Comparison of ENCODE assay signal across 8 cellular contexts in the genomic region with DNA sequence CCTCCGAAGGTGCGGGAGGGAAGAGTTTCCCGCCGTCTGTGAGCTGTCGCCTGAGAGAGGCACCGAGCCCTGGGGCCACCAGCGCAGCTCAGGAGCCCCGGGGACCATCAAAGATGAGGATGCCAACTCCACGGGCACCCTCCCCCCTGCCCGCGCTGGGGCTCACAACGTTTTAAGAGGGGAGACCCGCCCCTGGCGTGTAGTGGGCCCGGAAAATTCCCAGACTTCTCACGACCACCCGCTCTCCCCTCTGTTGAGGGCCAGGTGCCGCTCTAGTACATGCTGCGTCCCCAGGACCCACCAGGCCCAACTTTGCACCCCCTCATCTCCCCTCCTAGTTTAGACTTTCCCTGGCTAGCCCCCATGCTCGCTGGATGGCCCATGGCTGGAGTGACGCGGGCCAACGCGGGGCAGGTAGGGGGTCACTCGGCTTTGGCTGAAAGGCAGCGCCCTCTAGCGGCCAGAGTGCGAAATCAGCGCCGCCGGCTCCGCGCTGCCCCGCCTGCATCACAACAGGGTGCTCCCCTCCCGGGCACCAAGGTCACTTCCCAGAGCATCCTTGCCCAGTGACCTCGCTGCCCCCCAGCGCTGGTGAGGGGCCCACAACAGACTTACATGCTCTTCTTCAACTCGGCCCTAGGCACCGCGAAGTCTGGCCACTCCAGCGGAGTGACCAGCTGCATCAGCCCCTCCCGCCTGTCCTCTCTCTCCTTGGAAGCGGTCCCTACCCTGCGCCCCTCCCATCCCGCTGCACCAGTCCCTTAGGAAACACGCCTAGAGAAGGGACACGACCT. TPM values are rescaled to one million over a fixed set of nuclear protein-coding genes. Genes with fewer than 3 reads are reported as not detected.
DNase-seq lines count a peak whose midpoint lies in the region; ATAC-seq and TF ChIP-seq lines count a peak whose summit lies in the region.

No MANE protein-coding gene starts in this region.

- intact Hi-C loops in MCF 10A (cut with micrococcal nuclease) = loop anchor here (5.0 kb wide), 2 partner anchors 101 to 129 kb away; partner anchors contain the start of genes POLR3C and RNF115

- peak overlapping the region; percentile 30; the same call in 1 of the 2 replicates for H3K27ac ChIP-seq in VCaP

- DNase-seq in COLO829 (ENCODE audit: low spot score) (peak; percentile 38), NCI-H1092 (lab: John Stamatoyannopoulos, UW) (peak; percentile 7), MCF 10A (ENCODE audit: unreplicated experiment) (peak; percentile 73), iPS-NIHi7 (ENCODE audit: extremely low spot score) (peak; percentile 89)
- DNase-seq in stimulated activated CD4-positive, alpha-beta T cell treated with anti-CD3 and anti-CD28 coated beads, Interleukin-12 subunit alpha, Interleukin-12 subunit beta, amount 100 ng/mL, for 24 hours (ENCODE audit: low read depth in 2 of 2) = peak; percentile 37 to 63

- H3K9me3 Mint-ChIP-seq in MCF 10A (ENCODE audit: unreplicated experiment) = no peaks in the 10 kb centered on the region

- no TSS peak for BruUV-seq in MCF 10A (replicated peaks; lab: Mats Ljungman, UMichigan)

- peak; percentile 79 for ATAC-seq in GM21515 (IDR thresholded peaks at IDR 0.05; ENCODE audit: unreplicated experiment)
- ATAC-seq in HG03108 (IDR thresholded peaks at IDR 0.05; ENCODE audit: unreplicated experiment) = no peak

- TF ChIP-seq CTCF in VCaP (conservative IDR thresholded peaks at IDR 0.05) = peak; percentile 93
- peak; percentile 99 for TF ChIP-seq CTCF in MCF 10A (IDR thresholded peaks at IDR 0.05; ENCODE audit: unreplicated experiment)

- CTCF ChIA-PET in MCF 10A (lab: Yijun Ruan, JAX) = interaction anchor here (0.6 to 3.6 kb wide), 30 partner anchors 9 to 292 kb away, joined by 3 to 63 read pairs (median 6); partner anchors contain the start of genes PDZK1, POLR3C and RNF115

- peak overlapping the region; percentile 21 for H3K27ac Mint-ChIP-seq in MCF 10A (ENCODE audit: low read depth, unreplicated experiment)

- peak overlapping the region; percentile 62 for H3K4me3 Mint-ChIP-seq in MCF 10A (ENCODE audit: unreplicated experiment)

- POLR2A ChIA-PET in MCF 10A (lab: Yijun Ruan, JAX) = interaction anchor here (0.7 to 1.2 kb wide), 6 partner anchors 12 to 296 kb away, joined by 3 to 5 read pairs (median 4); partner anchors contain the start of genes NBPF20, PDZK1, POLR3C and RNF115

- H3K36me3 Mint-ChIP-seq in MCF 10A (ENCODE audit: insufficient read depth, unreplicated experiment) = no peaks in the 10 kb centered on the region

- H3K4me1 Mint-ChIP-seq in MCF 10A (ENCODE audit: insufficient read depth, unreplicated experiment) = peaks cover 11% of the 10 kb centered on the region

- no peaks in the 10 kb centered on the region for H3K27me3 Mint-ChIP-seq in MCF 10A (ENCODE audit: insufficient read depth, unreplicated experiment)

RNA-seq across cellular contexts. Expression of gene CD160, which starts 1.8 kb away (rescaled TPM):
- total RNA-seq in MCF 10A (2022) = not detected in 2 replicates

RNA-seq across cellular contexts. Expression of gene PDZK1, which starts 13.9 kb away (rescaled TPM):
- 0.20 and 0.61 TPM in 2 replicates for total RNA-seq in MCF 10A (2022)

Comparison
In these comparisons a context has a peak if more than half of its experiments do, and no peak if none do; other contexts are left out.
1. DNase-seq: peak in every context shown above with its lines; median percentile 89 in iPS-NIHi7; 73 in MCF 10A; 50 in stimulated activated CD4-positive, alpha-beta T cell treated with anti-CD3 and anti-CD28 coated beads, Interleukin-12 subunit alpha, Interleukin-12 subunit beta, amount 100 ng/mL, for 24 hours; 38 in COLO829; 7 in NCI-H1092.